ENCODE assay signal across 10 cellular contexts in genomic region chr7:5691536-5692090, GRCh38.
DNase-seq lines count a peak whose midpoint lies in the region; ATAC-seq, FAIRE-seq and TF ChIP-seq lines count a peak whose summit lies in the region.
"Had no signal": no experiment of that assay in that cellular context is flagged by ENCODE, and none has a peak within 500 bp of the region (broad histone marks: within the 10 kb centered on the region; RNA-seq: fewer than 3 reads in every experiment).

No MANE protein-coding gene starts in this region.

- no peak for FAIRE-seq in HepG2 (lab: Jason Lieb, UNC)

- H3K36me3 ChIP-seq in liver (ENCODE audit: control insufficient read depth in 4 of 4, insufficient read depth in 3 of 4, low read depth in 1 of 4, low read length in 3 of 4), result no peaks in the 10 kb centered on the region
- peaks cover 1 to 16% of the 10 kb centered on the region in 2 experiments; a peak in 4 of 5 replicates for H3K36me3 ChIP-seq in HepG2 (replicated peaks in 1 of 2; ENCODE audit: control insufficient read depth in 1 of 2, insufficient read depth in 2 of 2, low read length in 2 of 2)
- no peaks in the 10 kb centered on the region for H3K36me3 ChIP-seq in naive thymus-derived CD4-positive, alpha-beta T cell (ENCODE audit: control insufficient read depth in 2 of 3, insufficient read depth in 3 of 3, low read length in 3 of 3)
- no peaks in the 10 kb centered on the region for H3K36me3 ChIP-seq in vagina

- peaks cover 0 to 3% (median 0%) of the 10 kb centered on the region in 11 donors for H3K9me3 Mint-ChIP-seq in naive thymus-derived CD4-positive, alpha-beta T cell

- TF ChIP-seq CTCF in liver (IDR thresholded peaks at IDR 0.05; ENCODE audit: low read depth, low read length, missing input control) (no peak), HepG2 (CRISPR knock-in tag; IDR thresholded peaks at IDR 0.05) (no peak), vagina (IDR thresholded peaks at IDR 0.05) (no peak), foreskin fibroblast (IDR thresholded peaks at IDR 0.05; ENCODE audit: low read depth, low read length) (no peak)

- ATAC-seq in HepG2, result no peak
- ATAC-seq in naive thymus-derived CD4-positive, alpha-beta T cell, result no peak

- no peak overlapping the region for H3K4me3 ChIP-seq in liver (ENCODE audit: low read depth in 1 of 3, low read length in 3 of 3)
- H3K4me3 ChIP-seq in HepG2 (replicated peaks in 1 of 3; ENCODE audit: insufficient read depth in 1 of 3, low read depth in 2 of 3, low read length in 3 of 3), result no peak overlapping the region
- no peak overlapping the region for H3K4me3 ChIP-seq in naive thymus-derived CD4-positive, alpha-beta T cell (ENCODE audit: low read length)
- H3K4me3 ChIP-seq in vagina, result no peak overlapping the region
- H3K4me3 ChIP-seq in foreskin fibroblast (ENCODE audit: low read depth in 1 of 2, low read length in 2 of 2), result no peak overlapping the region

- no peak overlapping the region for H3K4me2 ChIP-seq in HepG2 (ENCODE audit: low read depth, low read length)

- no peaks in the 10 kb centered on the region for H3K27me3 ChIP-seq in liver (ENCODE audit: control insufficient read depth in 4 of 4, insufficient read depth in 4 of 4, low read length in 3 of 4)
- H3K27me3 ChIP-seq in HepG2 (ENCODE audit: control insufficient read depth in 1 of 2, insufficient read depth in 2 of 2, low read length in 2 of 2), result no peaks in the 10 kb centered on the region
- no peaks in the 10 kb centered on the region for H3K27me3 ChIP-seq in naive thymus-derived CD4-positive, alpha-beta T cell (ENCODE audit: control insufficient read depth in 2 of 2, insufficient read depth in 2 of 2, low read length in 2 of 2)
- H3K27me3 ChIP-seq in vagina, result no peaks in the 10 kb centered on the region

- CTCF ChIA-PET in HepG2 (lab: Yijun Ruan, JAX; ENCODE audit: low intra/inter-chr PET ratio, low total read pairs), result no interaction called here
- CTCF ChIA-PET in naive thymus-derived CD4-positive, alpha-beta T cell (lab: Charles Lee), result interaction anchor here (1.0 to 1.6 kb wide), 3 partner anchors 12 to 26 kb away, joined by 3 to 5 read pairs (median 4); no protein-coding TSS in a partner anchor

- no peaks in the 10 kb centered on the region for H4K20me1 ChIP-seq in HepG2 (ENCODE audit: insufficient read depth, low read length)

- 81% methylated on average over 7 of the region's 7 CpGs for WGBS in liver
- WGBS in HepG2 (ENCODE audit: low lambda C conversion rate), result 96% methylated on average over 7 of the region's 7 CpGs

- DNase-seq in HepG2 (ENCODE audit: low spot score) (no peak), caudate nucleus (lab: John Stamatoyannopoulos, UW) (peak in 1 of 61 donors; percentile 24), vagina (ENCODE audit: extremely low spot score in 2 of 2) (no peak), EL (no peak), foreskin fibroblast (no peak), NCI-H2107 treated with DMSO at 0.1 percent for 48 hours (lab: John Stamatoyannopoulos, UW; ENCODE audit: unreplicated experiment) (no peak)
- DNase-seq in naive thymus-derived CD4-positive, alpha-beta T cell, result no peak
- DNase-seq: Caco-2, NCI-H774 had no signal

- no peaks in the 10 kb centered on the region for H3K9me3 ChIP-seq in liver (ENCODE audit: control insufficient read depth in 4 of 4, low read length in 3 of 4)
- H3K9me3 ChIP-seq in HepG2 (ENCODE audit: low read length), result no peaks in the 10 kb centered on the region
- H3K9me3 ChIP-seq in naive thymus-derived CD4-positive, alpha-beta T cell (ENCODE audit: control insufficient read depth in 2 of 3, low read length in 3 of 3), result no peaks in the 10 kb centered on the region
- H3K9me3 ChIP-seq in vagina, result no peaks in the 10 kb centered on the region
- H3K9me3 ChIP-seq: Caco-2 had no signal

- intact Hi-C loops in HepG2 (cut with micrococcal nuclease; ENCODE audit: unreplicated experiment), result no loop called here
- intact Hi-C loops in naive thymus-derived CD4-positive, alpha-beta T cell (cut with micrococcal nuclease), result no loop called here
- intact Hi-C loops in vagina (cut with DNase I), result loop anchor here (2.0 kb wide), 1 partner anchor 77 kb away; no protein-coding TSS in a partner anchor

- peaks cover 2 to 43% (median 31%) of the 10 kb centered on the region in 4 donors for H3K4me1 ChIP-seq in liver (ENCODE audit: control insufficient read depth in 4 of 4, insufficient read depth in 4 of 4, low read length in 3 of 4)
- H3K4me1 ChIP-seq in HepG2 (ENCODE audit: insufficient read depth, low read length), result peaks cover 28% of the 10 kb centered on the region
- H3K4me1 ChIP-seq in naive thymus-derived CD4-positive, alpha-beta T cell (ENCODE audit: control insufficient read depth in 2 of 2, insufficient read depth in 2 of 2, low read length in 2 of 2), result peaks cover 44 to 85% of the 10 kb centered on the region in 2 donors
- H3K4me1 ChIP-seq in vagina, result peaks cover 91% of the 10 kb centered on the region

- TF ChIP-seq POLR2A in HepG2 (IDR thresholded peaks at IDR 0.05; ENCODE audit: insufficient read depth in 1 of 2, low read depth in 2 of 2, low read length in 2 of 2) (no peak), vagina (IDR thresholded peaks at IDR 0.05) (no peak)

- H3K4me3 Mint-ChIP-seq in naive thymus-derived CD4-positive, alpha-beta T cell, result peak overlapping the region in 7 of 10 donors; percentile 29 to 97 (median 65)

- H3K27me3 Mint-ChIP-seq in naive thymus-derived CD4-positive, alpha-beta T cell, result peaks cover 0 to 4% (median 0%) of the 10 kb centered on the region in 5 donors

- peaks cover 0 to 27% (median 4%) of the 10 kb centered on the region in 5 donors for H3K36me3 Mint-ChIP-seq in naive thymus-derived CD4-positive, alpha-beta T cell

- in situ Hi-C loops in HepG2 (cut with HindIII; ENCODE audit: extremely low pct_ligation_motif_present, low pct_unique_long_range_greater_than_20kb), result no loop called here

- H3K4me1 Mint-ChIP-seq in naive thymus-derived CD4-positive, alpha-beta T cell, result peaks cover 79 to 97% (median 90%) of the 10 kb centered on the region in 7 donors

- H2AFZ ChIP-seq in HepG2 (ENCODE audit: low read length), result no peak overlapping the region

- no peak overlapping the region for H3K9ac ChIP-seq in liver (ENCODE audit: low read depth in 1 of 2, low read length in 2 of 2)
- H3K9ac ChIP-seq in HepG2 (ENCODE audit: insufficient read depth, low read depth, low read length), result no peak overlapping the region

- H3K27ac Mint-ChIP-seq in naive thymus-derived CD4-positive, alpha-beta T cell, result peak overlapping the region in 8 of 9 donors; percentile 85 to 98 (median 94)

- POLR2A ChIA-PET in HepG2 (lab: Yijun Ruan, JAX), result no interaction called here
- POLR2A ChIA-PET in naive thymus-derived CD4-positive, alpha-beta T cell (lab: Charles Lee), result interaction anchor here (1.9 to 18.7 kb wide), 3 partner anchors 5 to 166 kb away, joined by 7 to 177 read pairs (median 177); no protein-coding TSS in a partner anchor

- TF ChIP-seq RAD21 in liver (IDR thresholded peaks at IDR 0.05) (no peak), HepG2 (CRISPR knock-in tag; IDR thresholded peaks at IDR 0.05) (no peak)

- H3K79me2 ChIP-seq in HepG2 (ENCODE audit: insufficient read depth, low read length), result peaks cover 3% of the 10 kb centered on the region

- H3K27ac ChIP-seq in liver (ENCODE audit: low read depth in 1 of 2, low read length in 2 of 2) (peak overlapping the region; percentile 53 to 61), HepG2 (ENCODE audit: extremely low read length, insufficient read depth, low read length) (no peak overlapping the region), caudate nucleus (ENCODE audit: low read depth, low read length) (peak overlapping the region; percentile 89), vagina (peak overlapping the region; percentile 83)
- no peak overlapping the region for H3K27ac ChIP-seq in naive thymus-derived CD4-positive, alpha-beta T cell (ENCODE audit: low read depth, low read length)

- BruUV-seq in HepG2 (replicated peaks; lab: Mats Ljungman, UMichigan), result no TSS peak

- TF ChIP-seq EP300 in HepG2 (IDR thresholded peaks at IDR 0.05; ENCODE audit: low read depth in 2 of 2, low read length in 2 of 2) (no peak), HepG2 (CRISPR knock-in tag; IDR thresholded peaks at IDR 0.05; ENCODE audit: borderline replicate concordance) (no peak)

TF ChIP-seq in liver, 16 proteins besides CTCF, POLR2A, EP300 and RAD21 (continues in another document):
- TF ChIP-seq FOXA2 (IDR thresholded peaks at IDR 0.05), result no peak
- no peak for TF ChIP-seq HNF4A (conservative IDR thresholded peaks at IDR 0.05)
- TF ChIP-seq NR2F2 (IDR thresholded peaks at IDR 0.05), result no peak
- no peak for TF ChIP-seq MAX (IDR thresholded peaks at IDR 0.05)

TF ChIP-seq in HepG2, 621 proteins besides CTCF, POLR2A, EP300 and RAD21:
- TF ChIP-seq ZNF33B (CRISPR knock-in tag; IDR thresholded peaks at IDR 0.05) (no peak), HNRNPH1 (optimal IDR thresholded peaks at IDR 0.05; ENCODE audit: low read depth, low read length) (no peak), MEIS1 (CRISPR knock-in tag; IDR thresholded peaks at IDR 0.05; ENCODE audit: borderline replicate concordance) (no peak), MYPOP (CRISPR knock-in tag; IDR thresholded peaks at IDR 0.05) (no peak), ZKSCAN8 (CRISPR knock-in tag; IDR thresholded peaks at IDR 0.05; ENCODE audit: borderline replicate concordance) (no peak), THAP8 (CRISPR knock-in tag; IDR thresholded peaks at IDR 0.05; ENCODE audit: borderline replicate concordance) (no peak), CREM (IDR thresholded peaks at IDR 0.05) (no peak), CREM (CRISPR knock-in tag; IDR thresholded peaks at IDR 0.05) (no peak), MTF2 (CRISPR knock-in tag; IDR thresholded peaks at IDR 0.05; ENCODE audit: borderline replicate concordance) (no peak), ERF (CRISPR knock-in tag; IDR thresholded peaks at IDR 0.05) (no peak), ZNF766 (CRISPR knock-in tag; IDR thresholded peaks at IDR 0.05; ENCODE audit: borderline replicate concordance) (no peak)

Comparison
In these comparisons a context has a peak if more than half of its experiments do, and no peak if none do; other contexts are left out.
1. H3K27ac ChIP-seq: peak in liver (2 of 2), caudate nucleus (single experiment) and vagina (single experiment); none in HepG2 (single experiment) and naive thymus-derived CD4-positive, alpha-beta T cell (single experiment).